Comparison of ENCODE assay signal across 9 cellular contexts in the genomic region with DNA sequence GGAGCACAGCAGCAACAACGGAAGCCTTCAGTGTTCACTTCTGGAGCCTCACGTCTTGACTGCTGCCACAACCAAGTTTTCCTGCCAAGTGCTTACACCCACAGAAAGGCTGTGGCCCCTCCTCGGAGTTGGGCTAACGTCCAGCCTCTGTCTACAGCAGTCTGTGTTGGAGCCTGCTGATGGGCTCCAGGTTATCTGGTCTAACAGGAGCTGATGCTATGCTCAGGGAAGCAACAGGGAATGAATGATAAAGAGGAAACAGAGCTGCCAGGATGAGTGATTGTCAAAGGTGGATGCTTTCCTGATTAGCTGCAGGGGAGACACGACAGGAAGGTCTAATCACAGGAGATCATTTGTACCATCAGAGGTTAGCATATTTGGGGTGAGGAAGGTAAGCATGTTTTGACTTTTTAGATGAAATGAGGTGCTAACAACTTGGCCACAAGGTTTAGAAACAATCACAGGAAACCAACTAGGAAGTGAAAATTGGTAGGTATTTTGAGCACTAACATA. TPM values are rescaled to one million over a fixed set of nuclear protein-coding genes. Genes with fewer than 3 reads are reported as not detected.
DNase-seq lines count a peak whose midpoint lies in the region; ATAC-seq, FAIRE-seq and TF ChIP-seq lines count a peak whose summit lies in the region.
"Had no signal": no experiment of that assay in that cellular context is flagged by ENCODE, and none has a peak within 500 bp of the region (broad histone marks: within the 10 kb centered on the region; RNA-seq: fewer than 3 reads in every experiment).

No MANE protein-coding gene starts in this region.

- no peak for TF ChIP-seq POLR2A in stomach (IDR thresholded peaks at IDR 0.05)

- H3K4me3 ChIP-seq in keratinocyte (ENCODE audit: control insufficient read depth in 2 of 3, extremely low read depth in 1 of 3, insufficient read depth in 2 of 3, low read depth in 1 of 3, low read length in 3 of 3) = no peak overlapping the region
- no peak overlapping the region for H3K4me3 ChIP-seq in stomach
- no peak overlapping the region for H3K4me3 ChIP-seq in brain microvascular endothelial cell (ENCODE audit: low read depth, low read length)

- in situ Hi-C loops in brain microvascular endothelial cell (cut with HindIII; ENCODE audit: low pct_ligation_motif_present, low sequenced_read_pairs) = no loop called here

- TF ChIP-seq CTCF in keratinocyte (optimal IDR thresholded peaks at IDR 0.05 in 1 of 3, IDR thresholded peaks at IDR 0.05 in 1 of 3, conservative IDR thresholded peaks at IDR 0.05 in 1 of 3; ENCODE audit: extremely low read depth in 1 of 3, insufficient read depth in 2 of 3, low read length in 3 of 3) = no peak
- no peak for TF ChIP-seq CTCF in stomach (IDR thresholded peaks at IDR 0.05)
- TF ChIP-seq CTCF in brain microvascular endothelial cell (IDR thresholded peaks at IDR 0.05; ENCODE audit: low read depth, low read length, missing control alignments) = no peak

- H3K4me1 ChIP-seq in keratinocyte (ENCODE audit: control insufficient read depth, extremely low read depth, insufficient read depth, low read length) = no peaks in the 10 kb centered on the region
- peaks cover 13 to 56% (median 49%) of the 10 kb centered on the region in 4 donors for H3K4me1 ChIP-seq in stomach

- peak overlapping the region; percentile 18 for H3K4me3 Mint-ChIP-seq in activated T-helper 17 cell treated with anti-CD3 and anti-CD28 coated beads, Interleukin-2, amount 50 U/mL, for 72 hours

- no peaks in the 10 kb centered on the region for H3K79me2 ChIP-seq in keratinocyte (ENCODE audit: control insufficient read depth, insufficient read depth, low read length)

- 5 to 17% (median 8%) methylated on average over 5 of the region's 5 CpGs for WGBS in stomach, 5 donors

- H3K9me3 Mint-ChIP-seq in activated T-helper 17 cell treated with anti-CD3 and anti-CD28 coated beads, Interleukin-2, amount 50 U/mL, for 72 hours = no peaks in the 10 kb centered on the region

- no peaks in the 10 kb centered on the region for H3K9me3 ChIP-seq in keratinocyte (ENCODE audit: control insufficient read depth, low read depth, low read length)
- no peaks in the 10 kb centered on the region for H3K9me3 ChIP-seq in stomach

- dilution Hi-C loops in keratinocyte (cut with MboI; ENCODE audit: extremely low pct_ligation_motif_present, low sequenced_read_pairs) = no loop called here

- H3K27me3 ChIP-seq in keratinocyte (ENCODE audit: control insufficient read depth, extremely low read depth, insufficient read depth, low read length) (no peaks in the 10 kb centered on the region), stomach (no peaks in the 10 kb centered on the region), brain microvascular endothelial cell (replicated peaks) (no peaks in the 10 kb centered on the region)

- H2AFZ ChIP-seq in keratinocyte (ENCODE audit: control insufficient read depth, low read length) = no peak overlapping the region

- H3K27ac ChIP-seq in keratinocyte (ENCODE audit: control insufficient read depth, insufficient read depth, low read length) = no peak overlapping the region
- peak overlapping the region in 3 of 5 donors; percentile 18 to 66 (median 25) for H3K27ac ChIP-seq in stomach
- H3K27ac ChIP-seq in brain microvascular endothelial cell = no peak overlapping the region

- H3K27me3 Mint-ChIP-seq in activated T-helper 17 cell treated with anti-CD3 and anti-CD28 coated beads, Interleukin-2, amount 50 U/mL, for 72 hours = no peaks in the 10 kb centered on the region

- DNase-seq in keratinocyte (ENCODE audit: low read depth, low spot score) (no peak), stomach (peak; percentile 54), brain microvascular endothelial cell (no peak), HEK293T (ENCODE audit: extremely low spot score) (no peak)
- DNase-seq: activated gamma-delta T cell, NCI-H1105 had no signal

- TF ChIP-seq EP300 in stomach (IDR thresholded peaks at IDR 0.05) = no peak

- H3K4me1 Mint-ChIP-seq in activated T-helper 17 cell treated with anti-CD3 and anti-CD28 coated beads, Interleukin-2, amount 50 U/mL, for 72 hours = peaks cover 10% of the 10 kb centered on the region

- H3K9me1 ChIP-seq in keratinocyte (ENCODE audit: control insufficient read depth, extremely low read depth, insufficient read depth, low read length) = no peaks in the 10 kb centered on the region

- intact Hi-C loops in stomach (cut with DNase I; ENCODE audit: low total_unique reads) = no loop called here

- H3K36me3 ChIP-seq in keratinocyte (ENCODE audit: control insufficient read depth in 2 of 2, extremely low read depth in 1 of 2, insufficient read depth in 2 of 2, low read length in 2 of 2) = no peaks in the 10 kb centered on the region
- no peaks in the 10 kb centered on the region for H3K36me3 ChIP-seq in stomach
- H3K36me3 ChIP-seq in brain microvascular endothelial cell (replicated peaks) = no peaks in the 10 kb centered on the region

- no peaks in the 10 kb centered on the region for H4K20me1 ChIP-seq in keratinocyte (ENCODE audit: control insufficient read depth, extremely low read depth, insufficient read depth, low read length)

- peak; percentile 33 for ATAC-seq in HG02642 (IDR thresholded peaks at IDR 0.05; ENCODE audit: poor library complexity, unreplicated experiment)
- peak; percentile 32 for ATAC-seq in activated T-helper 17 cell treated with anti-CD3 and anti-CD28 coated beads, Interleukin-2, amount 50 U/mL, for 72 hours (replicated peaks)
- ATAC-seq in GM18502 (IDR thresholded peaks at IDR 0.05; ENCODE audit: poor library complexity, unreplicated experiment) = no peak

- FAIRE-seq in keratinocyte (lab: Jason Lieb, UNC) = peak; percentile 34

- H3K27ac Mint-ChIP-seq in activated T-helper 17 cell treated with anti-CD3 and anti-CD28 coated beads, Interleukin-2, amount 50 U/mL, for 72 hours = peak overlapping the region; percentile 5

- H3K4me2 ChIP-seq in keratinocyte (ENCODE audit: control insufficient read depth, extremely low read depth, insufficient read depth, low read depth, low read length) = no peak overlapping the region

- H3K9ac ChIP-seq in keratinocyte (ENCODE audit: control insufficient read depth, extremely low read depth, insufficient read depth, low read length) = no peak overlapping the region

- H3K36me3 Mint-ChIP-seq in activated T-helper 17 cell treated with anti-CD3 and anti-CD28 coated beads, Interleukin-2, amount 50 U/mL, for 72 hours (ENCODE audit: low read depth) = no peaks in the 10 kb centered on the region

- CTCF ChIA-PET in HEK293T (lab: Yijun Ruan, JAX) = no interaction called here

- POLR2A ChIA-PET in HEK293T (lab: Yijun Ruan, JAX) = no interaction called here

TF ChIP-seq in HEK293T, 16 proteins besides CTCF, POLR2A, EP300 and RAD21:
- TF ChIP-seq SUZ12 (IDR thresholded peaks at IDR 0.05) = no peak

RNA-seq across cellular contexts. Expression of gene RCBTB2, which starts 53.8 kb away (rescaled TPM):
- total RNA-seq in activated T-helper 17 cell treated with anti-CD3 and anti-CD28 coated beads, Interleukin-2, amount 50 U/mL, for 72 hours = 1 to 10 TPM; 6.1 to 7.7 TPM
- polyA plus RNA-seq in keratinocyte = 3.4 to 5.5 TPM (median 4.6 TPM) in 3 replicates
- 4.5 TPM for polyA plus RNA-seq in keratinocyte (2011; ENCODE audit: low read depth)
- 2.7 and 4.6 TPM in 2 replicates for polyA plus RNA-seq in keratinocyte (2011; cell fraction: cytosol; rRNA removed)
- polyA plus RNA-seq in keratinocyte (2011; cell fraction: nucleus; rRNA removed) = 5.3 and 5.9 TPM in 2 replicates
- polyA plus RNA-seq in keratinocyte (2012; ENCODE audit: low replicate concordance) = 2.1 and 3.1 TPM in 2 replicates
- 1.9 to 5.0 TPM (median 4.5 TPM) in 3 replicates for polyA minus RNA-seq in keratinocyte
- polyA minus RNA-seq in keratinocyte (2011; cell fraction: cytosol; rRNA and poly(A)+ RNA removed) = 1.5 TPM
- 2.2 and 5.7 TPM in 2 replicates for polyA minus RNA-seq in keratinocyte (2011; cell fraction: nucleus; rRNA and poly(A)+ RNA removed)
- 10 to 100 TPM in 2 of 5 donors, 1 to 10 TPM in 2, under 1 TPM in 1; 0.29 to 56.6 (median 4.5) TPM for total RNA-seq in stomach
- polyA plus RNA-seq in stomach = 10 to 100 TPM in 1 of 3 donors, 1 to 10 TPM in 2; 6.2 to 13.7 (median 9.0) TPM

Comparison
In these comparisons a context has a peak if more than half of its experiments do, and no peak if none do; other contexts are left out.
1. H3K27ac ChIP-seq: peak in stomach (3 of 5); none in keratinocyte (single experiment) and brain microvascular endothelial cell (single experiment).